In genomic region chr7:32511791-32512190, GRCh38 we compare ENCODE assay signal across 20 cellular contexts. TPM values are rescaled to one million over a fixed set of nuclear protein-coding genes. Genes with fewer than 3 reads are reported as not detected.
DNase-seq lines count a peak whose midpoint lies in the region; FAIRE-seq and TF ChIP-seq lines count a peak whose summit lies in the region.
"Had no signal": no experiment of that assay in that cellular context is flagged by ENCODE, and none has a peak within 500 bp of the region (broad histone marks: within the 10 kb centered on the region; RNA-seq: fewer than 3 reads in every experiment).

No MANE protein-coding gene starts in this region.

- H3K4me3 ChIP-seq in AG10803 (ENCODE audit: low read length) (no peak overlapping the region), GM23248 (no peak overlapping the region), adipocyte (ENCODE audit: low read length) (no peak overlapping the region)
- H3K4me3 ChIP-seq: cardiac muscle cell, PC-9, SJCRH30, thyroid gland had no signal

- no peaks in the 10 kb centered on the region for H3K9me2 ChIP-seq in GM23248 (ENCODE audit: insufficient read depth)

- DNase-seq in AG10803 (ENCODE audit: low read depth) (peak; percentile 3), GM23248 (peak; percentile 18), adipocyte (ENCODE audit: low read depth) (peak; percentile 46), foreskin melanocyte (peak; percentile 49), HuH-7 (ENCODE audit: low spot score) (no peak), medulla oblongata (ENCODE audit: extremely low spot score) (no peak), GM12892 (ENCODE audit: insufficient read length) (no peak), SW 1271 (lab: John Stamatoyannopoulos, UW) (no peak)
- DNase-seq: activated CD4-positive, alpha-beta T cell treated with anti-CD3 and anti-CD28 coated beads, Interleukin-2, amount 50 U/mL, for 4 hours; activated naive CD8-positive, alpha-beta T cell treated with anti-CD3 and anti-CD28 coated beads, Interleukin-2, amount 10 ng/mL, durations not matched to agents 7 days and 5 days; DMS79; NCI-H187 treated with DMSO at 0.1 percent for 48 hours; NCI-H2227 treated with DMSO at 0.1 percent for 48 hours; nephron progenitor cell; PC-9; SJCRH30; thyroid gland had no signal

- 90 to 93% methylated on average over 4 of the region's 4 CpGs for WGBS in GM23248 (ENCODE audit: low coverage in 1 of 2, low lambda C conversion rate in 2 of 2, missing lambda C conversion rate in 2 of 2), 2 experiments

- H3K9me3 ChIP-seq in GM23248 (ENCODE audit: low read depth): no peaks in the 10 kb centered on the region
- H3K9me3 ChIP-seq in adipocyte (ENCODE audit: control insufficient read depth, low read length): no peaks in the 10 kb centered on the region
- H3K9me3 ChIP-seq: thyroid gland had no signal

- H4K20me1 ChIP-seq in GM23248 (ENCODE audit: insufficient read depth): peaks cover 4% of the 10 kb centered on the region; the same call in 1 of the 2 replicates

- TF ChIP-seq CTCF in AG10803 (conservative IDR thresholded peaks at IDR 0.05; ENCODE audit: low read length): no peak

- H3F3A ChIP-seq in GM23248 (ENCODE audit: insufficient read depth): peaks cover 23% of the 10 kb centered on the region; the same call in 1 of the 2 replicates

- no peaks in the 10 kb centered on the region for H3K36me3 ChIP-seq in GM23248 (ENCODE audit: low read depth)
- H3K36me3 ChIP-seq in adipocyte (ENCODE audit: control insufficient read depth, insufficient read depth, low read length, severe bottlenecking): peaks cover 3% of the 10 kb centered on the region
- H3K36me3 ChIP-seq: cardiac muscle cell, thyroid gland had no signal

- no peak for TF ChIP-seq POLR2A in GM12892 (IDR thresholded peaks at IDR 0.05; ENCODE audit: low read depth, low read length)

- no peak overlapping the region for H3K4me2 ChIP-seq in GM23248 (ENCODE audit: unreplicated experiment)
- H3K4me2 ChIP-seq: PC-9 had no signal

- in situ Hi-C loops in GM23248 (cut with MboI): no loop called here

- FAIRE-seq in GM12892 (lab: Jason Lieb, UNC): no peak
- FAIRE-seq: H1 had no signal

- H3K4me1 ChIP-seq in GM23248 (ENCODE audit: insufficient read depth) (peaks cover 22% of the 10 kb centered on the region), adipocyte (ENCODE audit: control insufficient read depth, insufficient read depth, low read length) (peaks cover 20% of the 10 kb centered on the region)
- H3K4me1 ChIP-seq: SJCRH30 had no signal

- peaks cover 100% of the 10 kb centered on the region for H3K79me2 ChIP-seq in GM23248 (ENCODE audit: insufficient read depth)

- no peak overlapping the region for H3K9ac ChIP-seq in GM23248
- H3K9ac ChIP-seq in adipocyte (ENCODE audit: low read length): no peak overlapping the region

- no peaks in the 10 kb centered on the region for H3K27me3 ChIP-seq in GM23248 (replicated peaks; ENCODE audit: insufficient read depth)
- no peaks in the 10 kb centered on the region for H3K27me3 ChIP-seq in adipocyte (replicated peaks; ENCODE audit: control insufficient read depth, insufficient read depth, low read length)
- H3K27me3 ChIP-seq: cardiac muscle cell, SJCRH30, thyroid gland had no signal

- no peak overlapping the region for H3K27ac ChIP-seq in GM23248
- H3K27ac ChIP-seq: cardiac muscle cell, PC-9, SJCRH30, thyroid gland, VCaP had no signal

- no peak overlapping the region for H2AFZ ChIP-seq in GM23248
- H2AFZ ChIP-seq: PC-9 had no signal

RNA-seq across cellular contexts. Expression of gene AVL9, which starts 16.5 kb away (rescaled TPM):
- total RNA-seq in GM23248 (2014; rRNA removed; shearing (Covaris generic)): 12.0 and 13.3 TPM in 2 replicates
- polyA plus RNA-seq in GM23248 (2016; fragmentation: Nextera tagmentation; extraction: Ambion mirVana): 5.1 and 7.2 TPM in 2 replicates
- polyA plus RNA-seq in GM12892 (2012; ENCODE audit: missing spikeins): 16.9 TPM

RNA-seq across cellular contexts. Expression of gene LSM5, which starts 21.6 kb away (rescaled TPM):
- total RNA-seq in GM23248 (2014; rRNA removed; shearing (Covaris generic)): 19.7 and 34.4 TPM in 2 replicates
- 110 and 117 TPM in 2 replicates for polyA plus RNA-seq in GM23248 (2016; fragmentation: Nextera tagmentation; extraction: Ambion mirVana)
- polyA plus RNA-seq in GM12892 (2012; ENCODE audit: missing spikeins): 102 TPM

Comparison
In these comparisons a context has a peak if more than half of its experiments do, and no peak if none do; other contexts are left out.
1. DNase-seq: peak in AG10803 (single experiment), GM23248 (single experiment), adipocyte (single experiment) and foreskin melanocyte (single experiment); none in HuH-7 (single experiment), medulla oblongata (single experiment), GM12892 (single experiment) and SW 1271 (0 of 2).